In the genomic region with DNA sequence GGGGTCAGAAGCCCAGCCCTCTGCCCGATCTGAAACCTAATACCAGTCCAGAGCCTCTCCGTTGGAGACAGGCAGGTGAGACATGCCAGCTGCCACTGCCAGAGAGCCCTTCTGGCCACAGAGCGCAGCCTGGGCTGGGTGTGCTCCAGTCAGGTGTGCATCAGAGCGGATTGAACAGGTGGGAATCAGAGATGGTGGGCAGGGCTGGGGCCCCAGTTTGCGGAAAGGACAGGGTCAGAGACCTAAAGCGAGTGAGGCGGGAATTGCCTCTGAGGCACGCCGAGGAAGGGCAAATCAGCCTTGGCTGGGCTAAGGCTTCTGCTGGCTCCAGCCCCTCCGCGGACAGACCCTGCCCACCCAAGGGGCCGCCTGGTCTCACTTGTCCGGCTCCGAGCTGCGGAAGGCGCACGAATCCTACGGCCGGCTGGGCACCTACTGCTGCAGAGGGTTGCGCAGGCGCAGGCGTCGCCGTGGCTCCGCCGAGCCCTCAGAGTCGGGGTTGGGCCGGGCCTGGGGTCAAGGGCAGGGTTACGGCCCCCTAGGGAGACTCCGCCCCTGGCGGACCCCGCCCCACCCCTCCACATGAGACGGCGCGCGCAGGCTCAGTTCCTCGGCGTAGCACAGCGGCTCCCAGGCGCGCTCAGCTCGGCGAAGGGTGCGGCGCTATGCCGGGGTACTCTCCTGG, we compare ENCODE assay signal across 11 cellular contexts. TPM values are rescaled to one million over a fixed set of nuclear protein-coding genes. Genes with fewer than 3 reads are reported as not detected.
A peak's percentile ranks its signal among the peaks of the same experiment; 100 is the strongest.
DNase-seq lines count a peak whose midpoint lies in the region; ATAC-seq, FAIRE-seq and TF ChIP-seq lines count a peak whose summit lies in the region.
"Had no signal": no experiment of that assay in that cellular context is flagged by ENCODE, and none has a peak within 500 bp of the region (broad histone marks: within the 10 kb centered on the region; RNA-seq: fewer than 3 reads in every experiment).

No MANE protein-coding gene starts in this region.

- peaks cover 16% of the 10 kb centered on the region for H3K27me3 ChIP-seq in BJ (ENCODE audit: control insufficient read depth, insufficient read depth, low read length)
- peaks cover 25% of the 10 kb centered on the region for H3K27me3 ChIP-seq in astrocyte (ENCODE audit: insufficient read depth, low read length)
- peaks cover 28% of the 10 kb centered on the region for H3K27me3 ChIP-seq in left ventricle myocardium inferior (ENCODE audit: low read depth)
- peaks cover 27 to 60% (median 49%) of the 10 kb centered on the region in 3 experiments for H3K27me3 ChIP-seq in neuronal stem cell (ENCODE audit: control insufficient read depth in 3 of 3, insufficient read depth in 3 of 3, low read depth in 1 of 3, low read length in 3 of 3)
- H3K27me3 ChIP-seq in MM.1S (replicated peaks; ENCODE audit: insufficient read depth, low read length) = no peaks in the 10 kb centered on the region
- H3K27me3 ChIP-seq: BE2C had no signal

- H2AFZ ChIP-seq in astrocyte (ENCODE audit: low read depth, low read length) = peak overlapping the region; percentile 41
- peak overlapping the region; percentile 83 for H2AFZ ChIP-seq in neuronal stem cell (ENCODE audit: low read length)
- H2AFZ ChIP-seq in MM.1S (ENCODE audit: low read length) = no peak overlapping the region

- peak overlapping the region; percentile 8 for H3K23ac ChIP-seq in neuronal stem cell (ENCODE audit: low read depth, low read length, poor library complexity)

- peaks cover 3% of the 10 kb centered on the region for H3K9me3 Mint-ChIP-seq in astrocyte (ENCODE audit: unreplicated experiment)

- POLR2A ChIA-PET in BJ (lab: Charles Lee) = no interaction called here

- no peak overlapping the region for H4K8ac ChIP-seq in neuronal stem cell (ENCODE audit: low read depth, low read length)

- H2BK15ac ChIP-seq in neuronal stem cell (ENCODE audit: low read length) = no peak overlapping the region

- H3K27ac ChIP-seq in astrocyte (ENCODE audit: low read depth, low read length) (no peak overlapping the region), left ventricle myocardium inferior (replicated peaks) (peak overlapping the region; percentile 23), neuronal stem cell (replicated peaks; ENCODE audit: low read length) (no peak overlapping the region), MM.1S (ENCODE audit: low read length) (no peak overlapping the region)

- H3K9ac ChIP-seq in astrocyte (ENCODE audit: low read length) = no peak overlapping the region
- H3K9ac ChIP-seq in neuronal stem cell (ENCODE audit: low read depth, low read length, poor library complexity) = peak overlapping the region; percentile 2
- H3K9ac ChIP-seq in MM.1S (ENCODE audit: low read length) = no peak overlapping the region

- no peak overlapping the region for H4K91ac ChIP-seq in neuronal stem cell (ENCODE audit: low read depth, low read length, poor library complexity)

- H3K4ac ChIP-seq in neuronal stem cell (ENCODE audit: low read length) = no peak overlapping the region

- H3K4me3 ChIP-seq in BJ (ENCODE audit: low read depth, low read length) (peak overlapping the region; percentile 24; the same call in 1 of the 2 replicates), astrocyte (ENCODE audit: insufficient read depth, low read depth, low read length) (peak overlapping the region; percentile 5), left ventricle myocardium inferior (peak overlapping the region; percentile 60), neuronal stem cell (ENCODE audit: low read length in 2 of 2) (peak overlapping the region; percentile 31 to 36), MM.1S (ENCODE audit: low read length) (no peak overlapping the region)

- H2BK120ac ChIP-seq in neuronal stem cell (ENCODE audit: low read depth, low read length) = no peak overlapping the region

- CTCF ChIA-PET in BJ (lab: Yijun Ruan, JAX) = interaction anchor here (0.9 to 1.2 kb wide), 2 partner anchors 144 kb away, joined by 3 read pairs; no protein-coding TSS in a partner anchor

- no CpG with 5 or more reads among the region's 46 CpGs for WGBS in neuronal stem cell (ENCODE audit: extremely low coverage in 2 of 2, insufficient read length in 2 of 2, insufficient replicate concordance in 1 of 2), 2 donors

- H3F3A ChIP-seq in MM.1S (ENCODE audit: insufficient read depth, low read length) = no peaks in the 10 kb centered on the region

- H3K4me3 Mint-ChIP-seq in astrocyte (ENCODE audit: unreplicated experiment) = peak overlapping the region; percentile 62

- peaks cover 5% of the 10 kb centered on the region for H3K36me3 Mint-ChIP-seq in astrocyte (ENCODE audit: low read depth, unreplicated experiment)

- no peak for TF ChIP-seq CTCF in BJ (IDR thresholded peaks at IDR 0.05; ENCODE audit: insufficient read depth, low read depth, low read length)
- no peak for TF ChIP-seq CTCF in astrocyte (IDR thresholded peaks at IDR 0.05; ENCODE audit: insufficient read depth, low read depth, low read length)
- TF ChIP-seq CTCF in left ventricle myocardium inferior (IDR thresholded peaks at IDR 0.05; ENCODE audit: borderline replicate concordance) = no peak
- TF ChIP-seq CTCF in MM.1S (IDR thresholded peaks at IDR 0.05; ENCODE audit: low read length) = no peak

- DNase-seq in BJ (ENCODE audit: low read depth) = no peak
- no peak for DNase-seq in astrocyte (ENCODE audit: low read depth)
- peak; percentile 62 for DNase-seq in left ventricle myocardium inferior
- no peak for DNase-seq in neuronal stem cell (ENCODE audit: low spot score)
- no peak for DNase-seq in NCI-H1092 treated with DMSO at 0.1 percent for 48 hours (lab: John Stamatoyannopoulos, UW)
- DNase-seq in stimulated activated CD4-positive, alpha-beta T cell treated with anti-CD3 and anti-CD28 coated beads, Interleukin-2, amount 100 ng/mL, for 48 hours = no peak
- no peak for DNase-seq in MM.1S
- DNase-seq: BE2C, Karpas-422, kidney glomerular epithelial cell had no signal

- H3K4me1 Mint-ChIP-seq in astrocyte (ENCODE audit: low read depth, unreplicated experiment) = no peaks in the 10 kb centered on the region

- no peak overlapping the region for H2BK12ac ChIP-seq in neuronal stem cell (ENCODE audit: low read length)

- H3K14ac ChIP-seq in neuronal stem cell (ENCODE audit: low read length) = peak overlapping the region; percentile 31

- peaks cover 9% of the 10 kb centered on the region for H3K4me1 ChIP-seq in astrocyte (ENCODE audit: insufficient read depth, low read length)
- H3K4me1 ChIP-seq in left ventricle myocardium inferior = peaks cover 10% of the 10 kb centered on the region
- H3K4me1 ChIP-seq in neuronal stem cell (ENCODE audit: control insufficient read depth in 2 of 2, insufficient read depth in 1 of 2, low read depth in 1 of 2, low read length in 2 of 2) = peaks cover 5 to 6% of the 10 kb centered on the region in 2 donors
- H3K4me1 ChIP-seq in MM.1S (ENCODE audit: low read length) = no peaks in the 10 kb centered on the region
- H3K4me1 ChIP-seq: BE2C had no signal

- no peak overlapping the region for H2BK5ac ChIP-seq in neuronal stem cell (ENCODE audit: low read length)

- H3K9me2 ChIP-seq in MM.1S (replicated peaks; ENCODE audit: insufficient read depth, low read length) = no peaks in the 10 kb centered on the region

- no peak for FAIRE-seq in astrocyte (lab: Jason Lieb, UNC)

- peak overlapping the region; percentile 59 for H3K18ac ChIP-seq in neuronal stem cell (ENCODE audit: low read length)

- peak overlapping the region; percentile 74 for H3K4me2 ChIP-seq in astrocyte (ENCODE audit: low read length)
- H3K4me2 ChIP-seq in neuronal stem cell (ENCODE audit: insufficient read depth, low read length, poor library complexity, severe bottlenecking) = peak overlapping the region; percentile 60
- no peak overlapping the region for H3K4me2 ChIP-seq in MM.1S (ENCODE audit: low read depth, low read length)

- H3K36me3 ChIP-seq in BJ (ENCODE audit: control insufficient read depth, insufficient read depth, low read length) (no peaks in the 10 kb centered on the region), astrocyte (ENCODE audit: insufficient read depth, low read length) (no peaks in the 10 kb centered on the region), left ventricle myocardium inferior (no peaks in the 10 kb centered on the region), neuronal stem cell (replicated peaks in 1 of 2; ENCODE audit: control insufficient read depth in 2 of 2, insufficient read depth in 2 of 2, low read length in 2 of 2) (peaks cover 0 to 2% of the 10 kb centered on the region in 2 donors), MM.1S (replicated peaks; ENCODE audit: insufficient read depth, low read length) (no peaks in the 10 kb centered on the region)
- H3K36me3 ChIP-seq: BE2C had no signal

- H3K27me3 Mint-ChIP-seq in astrocyte (ENCODE audit: low read depth, unreplicated experiment) = peaks cover 51% of the 10 kb centered on the region

- intact Hi-C loops in left ventricle myocardium inferior (cut with micrococcal nuclease) = no loop called here

- peaks cover 2% of the 10 kb centered on the region for H3K79me1 ChIP-seq in neuronal stem cell (ENCODE audit: low read depth, low read length)

- no peaks in the 10 kb centered on the region for H4K20me1 ChIP-seq in astrocyte (ENCODE audit: insufficient read depth, low read length)
- H4K20me1 ChIP-seq in MM.1S (ENCODE audit: insufficient read depth, low read length) = no peaks in the 10 kb centered on the region

- no peak overlapping the region for H2AK5ac ChIP-seq in neuronal stem cell (ENCODE audit: low read depth, low read length)

- ATAC-seq in SK-N-SH treated with all-trans-retinoic acid at 6 μM for 48 hours = no peak

- H3K9me3 ChIP-seq in astrocyte (ENCODE audit: insufficient read depth, low read depth, low read length) (peaks cover 6% of the 10 kb centered on the region), left ventricle myocardium inferior (replicated peaks) (no peaks in the 10 kb centered on the region), neuronal stem cell (replicated peaks in 1 of 2; ENCODE audit: control insufficient read depth in 2 of 2, insufficient read depth in 1 of 2, low read depth in 1 of 2, low read length in 2 of 2) (peaks cover 11 to 13% of the 10 kb centered on the region in 2 donors), MM.1S (replicated peaks; ENCODE audit: insufficient read depth, low read length) (no peaks in the 10 kb centered on the region)
- H3K9me3 ChIP-seq: BE2C had no signal

- no peaks in the 10 kb centered on the region for H3K79me2 ChIP-seq in astrocyte (ENCODE audit: insufficient read depth, low read length)
- H3K79me2 ChIP-seq in MM.1S (ENCODE audit: low read length) = no peaks in the 10 kb centered on the region

- no peak overlapping the region for H3K27ac Mint-ChIP-seq in astrocyte (ENCODE audit: unreplicated experiment)

TF ChIP-seq in SK-N-SH treated with all-trans-retinoic acid at 6 μM for 48 hours, 23 proteins besides CTCF, POLR2A, EP300 and RAD21 (continues in another document):
- TF ChIP-seq TOX (CRISPR knock-in tag; IDR thresholded peaks at IDR 0.05; ENCODE audit: borderline replicate concordance) = no peak

RNA-seq across cellular contexts. Expression of a gene that starts 10.3 kb away (rescaled TPM):
- 4.3 and 8.3 TPM in 2 replicates for polyA plus RNA-seq in BJ (2011; rRNA removed)
- polyA minus RNA-seq in BJ (2011; rRNA and poly(A)+ RNA removed) = 9.4 and 11.4 TPM in 2 replicates
- total RNA-seq in astrocyte = 8.2 and 8.6 TPM in 2 replicates
- 9.7 TPM for total RNA-seq in left ventricle myocardium inferior
- polyA plus RNA-seq in neuronal stem cell (2013, experiment 1 of 2) = 4.3 TPM
- 5.2 TPM for polyA plus RNA-seq in neuronal stem cell (2013, experiment 2 of 2)

RNA-seq across cellular contexts. Expression of a gene that starts 14.2 kb away (rescaled TPM):
- polyA plus RNA-seq in BJ (2011; rRNA removed) = 8.0 and 11.6 TPM in 2 replicates
- 4.0 and 5.8 TPM in 2 replicates for polyA minus RNA-seq in BJ (2011; rRNA and poly(A)+ RNA removed)
- total RNA-seq in astrocyte = 5.7 and 7.4 TPM in 2 replicates
- total RNA-seq in left ventricle myocardium inferior = 2.2 TPM
- polyA plus RNA-seq in neuronal stem cell (2013, experiment 1 of 2) = 14.7 TPM
- polyA plus RNA-seq in neuronal stem cell (2013, experiment 2 of 2) = 14.8 TPM
